In the genomic region with DNA sequence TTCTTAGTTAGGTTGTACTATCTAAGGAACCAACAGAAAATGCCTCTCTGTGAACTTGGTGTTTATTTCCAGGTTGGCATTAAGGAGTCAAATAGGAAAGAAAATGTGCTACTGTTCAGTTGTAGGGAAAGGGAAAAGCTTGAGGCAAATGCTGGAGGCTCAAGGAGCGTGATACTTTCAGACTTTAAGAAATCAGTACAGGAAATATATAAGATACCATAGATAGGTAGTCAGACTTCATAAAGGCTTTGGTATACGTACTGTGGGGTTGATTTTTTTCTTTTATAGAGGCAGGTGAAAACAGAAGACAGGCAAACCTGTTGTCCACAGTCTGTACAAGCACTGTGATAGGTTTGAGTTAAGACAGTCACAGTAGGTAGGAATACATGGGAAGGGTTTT, we compare ENCODE assay signal across 19 cellular contexts. TPM values are rescaled to one million over a fixed set of nuclear protein-coding genes. Genes with fewer than 3 reads are reported as not detected.
A peak's percentile ranks its signal among the peaks of the same experiment; 100 is the strongest.
DNase-seq lines count a peak whose midpoint lies in the region; ATAC-seq and TF ChIP-seq lines count a peak whose summit lies in the region.
"Had no signal": no experiment of that assay in that cellular context is flagged by ENCODE, and none has a peak within 500 bp of the region (broad histone marks: within the 10 kb centered on the region; RNA-seq: fewer than 3 reads in every experiment).

No MANE protein-coding gene starts in this region.

- no peak overlapping the region for H3K23ac ChIP-seq in neuronal stem cell (ENCODE audit: low read depth, low read length, poor library complexity)

- no peak overlapping the region for H3K4ac ChIP-seq in neuronal stem cell (ENCODE audit: low read length)

- H3K9ac ChIP-seq in endodermal cell (ENCODE audit: extremely low read depth, low read length, poor library complexity, severe bottlenecking) (no peak overlapping the region), neuronal stem cell (ENCODE audit: low read depth, low read length, poor library complexity) (no peak overlapping the region)
- H3K9ac ChIP-seq: BLaER1 treated with 17β-estradiol and CSF1 and Interleukin-3, amounts not matched to agents 10 nM and 100 nM had no signal

- no peak for TF ChIP-seq CTCF in endodermal cell (conservative IDR thresholded peaks at IDR 0.05)
- no peak for TF ChIP-seq CTCF in neutrophil (IDR thresholded peaks at IDR 0.05)

- no peak overlapping the region for H3K4me3 Mint-ChIP-seq in endodermal cell

- H4K91ac ChIP-seq in neuronal stem cell (ENCODE audit: low read depth, low read length, poor library complexity): no peak overlapping the region

- DNase-seq in EH (ENCODE audit: low read depth) (peak; percentile 51), M059J (ENCODE audit: low read depth) (peak; percentile 2), endodermal cell (no peak), neuronal stem cell (ENCODE audit: low spot score) (no peak), MG63 (no peak)
- DNase-seq: activated CD4-positive, alpha-beta T cell treated with anti-CD3 and anti-CD28 coated beads, Interleukin-2, amount 50 U/mL, for 48 hours; aorta; DMS79; dorsolateral prefrontal cortex; heart right ventricle; kidney; midbrain; NCI-H2029 treated with DMSO at 0.1 percent for 48 hours; NCI-H524; stimulated activated CD4-positive, alpha-beta T cell treated with anti-CD3 and anti-CD28 coated beads, Interleukin-4, amount 100 ng/mL, for 4 hours; thyroid gland had no signal

- no peak overlapping the region for H3K14ac ChIP-seq in neuronal stem cell (ENCODE audit: low read length)

- H3K27me3 ChIP-seq in endodermal cell (ENCODE audit: control insufficient read depth, insufficient read depth, low read length, poor library complexity, severe bottlenecking): no peaks in the 10 kb centered on the region
- H3K27me3 ChIP-seq in neutrophil: no peaks in the 10 kb centered on the region
- H3K27me3 ChIP-seq in neuronal stem cell (ENCODE audit: control insufficient read depth in 3 of 3, insufficient read depth in 3 of 3, low read depth in 1 of 3, low read length in 3 of 3): no peaks in the 10 kb centered on the region
- H3K27me3 ChIP-seq in MG63: no peaks in the 10 kb centered on the region
- H3K27me3 ChIP-seq: BLaER1 treated with 17β-estradiol and CSF1 and Interleukin-3, amounts not matched to agents 10 nM and 100 nM; dorsolateral prefrontal cortex; heart right ventricle; thyroid gland had no signal

- H3K18ac ChIP-seq in neuronal stem cell (ENCODE audit: low read length): no peak overlapping the region

- no peaks in the 10 kb centered on the region for H3K9me3 ChIP-seq in endodermal cell (ENCODE audit: control insufficient read depth, low read length)
- H3K9me3 ChIP-seq in neutrophil: no peaks in the 10 kb centered on the region
- peaks cover 0 to 2% of the 10 kb centered on the region in 2 donors for H3K9me3 ChIP-seq in neuronal stem cell (replicated peaks in 1 of 2; ENCODE audit: control insufficient read depth in 2 of 2, insufficient read depth in 1 of 2, low read depth in 1 of 2, low read length in 2 of 2)
- H3K9me3 ChIP-seq in MG63: no peaks in the 10 kb centered on the region
- H3K9me3 ChIP-seq: BLaER1 treated with 17β-estradiol and CSF1 and Interleukin-3, amounts not matched to agents 10 nM and 100 nM; heart right ventricle; thyroid gland had no signal

- H2AK5ac ChIP-seq in neuronal stem cell (ENCODE audit: low read depth, low read length): no peak overlapping the region

- no peaks in the 10 kb centered on the region for H3K9me3 Mint-ChIP-seq in endodermal cell

- H3K36me3 ChIP-seq in endodermal cell (ENCODE audit: control insufficient read depth, insufficient read depth, low read length) (peaks cover 91% of the 10 kb centered on the region), neutrophil (peaks cover 53% of the 10 kb centered on the region), neuronal stem cell (replicated peaks in 1 of 2; ENCODE audit: control insufficient read depth in 2 of 2, insufficient read depth in 2 of 2, low read length in 2 of 2) (peaks cover 24 to 95% of the 10 kb centered on the region in 2 donors), MG63 (peaks cover 42% of the 10 kb centered on the region)

- no peak overlapping the region for H2BK15ac ChIP-seq in neuronal stem cell (ENCODE audit: low read length)

- H2BK120ac ChIP-seq in neuronal stem cell (ENCODE audit: low read depth, low read length): no peak overlapping the region

- H3K27me3 Mint-ChIP-seq in endodermal cell (ENCODE audit: insufficient read depth): no peaks in the 10 kb centered on the region

- H3K27ac ChIP-seq in endodermal cell (ENCODE audit: low read depth, low read length) (no peak overlapping the region), neutrophil (peak overlapping the region; percentile 4), neuronal stem cell (replicated peaks; ENCODE audit: low read length) (no peak overlapping the region)
- H3K27ac ChIP-seq: BLaER1 treated with 17β-estradiol and CSF1 and Interleukin-3, amounts not matched to agents 10 nM and 100 nM; dorsolateral prefrontal cortex; heart right ventricle; thyroid gland had no signal

- peak overlapping the region; percentile 45 for H3K27ac Mint-ChIP-seq in endodermal cell

- no peak overlapping the region for H3K4me2 ChIP-seq in neuronal stem cell (ENCODE audit: insufficient read depth, low read length, poor library complexity, severe bottlenecking)
- H3K4me2 ChIP-seq: BLaER1 treated with 17β-estradiol and CSF1 and Interleukin-3, amounts not matched to agents 10 nM and 100 nM had no signal

- no peak for ATAC-seq in GM21825 (IDR thresholded peaks at IDR 0.05; ENCODE audit: unreplicated experiment)
- ATAC-seq: heart right ventricle had no signal

- H3K36me3 Mint-ChIP-seq in endodermal cell (ENCODE audit: low read depth): peaks cover 73% of the 10 kb centered on the region

- H2AFZ ChIP-seq in neuronal stem cell (ENCODE audit: low read length): no peak overlapping the region

- no peaks in the 10 kb centered on the region for H3K4me1 ChIP-seq in endodermal cell (ENCODE audit: control insufficient read depth, insufficient read depth, low read length)
- no peaks in the 10 kb centered on the region for H3K4me1 ChIP-seq in neutrophil (ENCODE audit: control insufficient read depth in 1 of 2, insufficient read depth in 1 of 2, low read depth in 1 of 2, low read length in 1 of 2)
- no peaks in the 10 kb centered on the region for H3K4me1 ChIP-seq in neuronal stem cell (ENCODE audit: control insufficient read depth in 2 of 2, insufficient read depth in 1 of 2, low read depth in 1 of 2, low read length in 2 of 2)
- H3K4me1 ChIP-seq: thyroid gland had no signal

- WGBS in endodermal cell (ENCODE audit: insufficient coverage in 1 of 2, insufficient read length in 1 of 2), 2 experiments: 99 to 100% methylated on average over 2 of the region's 2 CpGs
- WGBS in neuronal stem cell (ENCODE audit: extremely low coverage in 2 of 2, insufficient read length in 2 of 2, insufficient replicate concordance in 1 of 2), 2 donors: no CpG with 5 or more reads among the region's 2 CpGs

- peaks cover 6% of the 10 kb centered on the region for H3K79me1 ChIP-seq in neuronal stem cell (ENCODE audit: low read depth, low read length)

- H3K4me1 Mint-ChIP-seq in endodermal cell: no peaks in the 10 kb centered on the region

- H4K8ac ChIP-seq in neuronal stem cell (ENCODE audit: low read depth, low read length): no peak overlapping the region

- no peak overlapping the region for H2BK5ac ChIP-seq in neuronal stem cell (ENCODE audit: low read length)

- H2BK12ac ChIP-seq in neuronal stem cell (ENCODE audit: low read length): no peak overlapping the region

- H3K4me3 ChIP-seq in endodermal cell (ENCODE audit: low read length) (no peak overlapping the region), neutrophil (ENCODE audit: low read depth in 1 of 2, low read length in 1 of 2) (no peak overlapping the region), neuronal stem cell (ENCODE audit: low read length in 2 of 2) (no peak overlapping the region), MG63 (no peak overlapping the region)
- H3K4me3 ChIP-seq: BLaER1 treated with 17β-estradiol and CSF1 and Interleukin-3, amounts not matched to agents 10 nM and 100 nM; dorsolateral prefrontal cortex; heart right ventricle; thyroid gland had no signal

RNA-seq across cellular contexts. Expression of a gene that starts 30.8 kb away (rescaled TPM):
- total RNA-seq in M059J (2014; rRNA removed; shearing (Covaris generic)): 20.1 and 25.2 TPM in 2 replicates
- total RNA-seq in endodermal cell: 100 to 1,000 TPM in 1 of 2 donors, 10 to 100 TPM in 1; 95.5 to 130 TPM
- 48.2 TPM for polyA plus RNA-seq in endodermal cell (2013, experiment 1 of 2)
- 48.4 TPM for polyA plus RNA-seq in endodermal cell (2013, experiment 2 of 2)
- polyA plus RNA-seq in neuronal stem cell (2013, experiment 1 of 2): 19.7 TPM
- 21.9 TPM for polyA plus RNA-seq in neuronal stem cell (2013, experiment 2 of 2)
- total RNA-seq in MG63 (2014; rRNA removed; shearing (Covaris generic); ENCODE audit: low replicate concordance): 10.9 and 11.0 TPM in 2 replicates

Comparison
In these comparisons a context has a peak if more than half of its experiments do, and no peak if none do; other contexts are left out.
1. DNase-seq: peak in EH (single experiment) and M059J (single experiment); none in endodermal cell (single experiment), neuronal stem cell (single experiment) and MG63 (single experiment).